19 cellular contexts compared by ENCODE assay signal in the genomic region with DNA sequence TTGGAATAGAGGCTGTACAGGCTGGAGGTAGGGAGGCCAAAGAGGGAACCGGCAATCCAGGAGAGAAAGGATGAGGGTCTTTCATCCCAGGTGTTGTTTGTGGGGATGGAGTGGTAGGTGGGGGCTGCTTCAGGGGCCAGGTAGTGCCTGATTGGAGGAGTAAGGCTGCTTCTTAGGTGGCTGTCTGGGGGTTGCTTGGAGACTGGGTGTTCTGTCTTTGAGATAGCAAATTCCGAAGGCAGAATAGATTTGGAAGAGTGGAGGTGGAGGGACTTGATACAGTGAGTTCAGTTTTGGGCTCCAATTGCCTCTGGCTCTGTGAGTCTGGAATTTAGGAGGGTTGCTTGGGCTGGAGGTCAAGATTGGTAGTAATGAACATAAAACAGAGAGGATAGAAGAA. TPM values are rescaled to one million over a fixed set of nuclear protein-coding genes. Genes with fewer than 3 reads are reported as not detected.
DNase-seq lines count a peak whose midpoint lies in the region; ATAC-seq and TF ChIP-seq lines count a peak whose summit lies in the region.
"Had no signal": no experiment of that assay in that cellular context is flagged by ENCODE, and none has a peak within 500 bp of the region (broad histone marks: within the 10 kb centered on the region; RNA-seq: fewer than 3 reads in every experiment).

No MANE protein-coding gene starts in this region.

- H3K9me3 ChIP-seq in Caco-2 (no peaks in the 10 kb centered on the region), SK-N-MC (ENCODE audit: low read depth, low read length) (0 out of 2 replicates have a peak, but pooled peaks cover 3% of the 10 kb centered on the region)

- no peaks in the 10 kb centered on the region for H3K36me3 ChIP-seq in Caco-2 (ENCODE audit: control insufficient read depth, insufficient read depth, low read length)
- peaks cover 95% of the 10 kb centered on the region for H3K36me3 ChIP-seq in SK-N-MC (ENCODE audit: insufficient read depth, low read length)

- no peaks in the 10 kb centered on the region for H3K9me3 Mint-ChIP-seq in Caco-2 (ENCODE audit: unreplicated experiment)
- no peaks in the 10 kb centered on the region for H3K9me3 Mint-ChIP-seq in endothelial cell (ENCODE audit: unreplicated experiment)
- no peaks in the 10 kb centered on the region for H3K9me3 Mint-ChIP-seq in progenitor cell of endocrine pancreas (ENCODE audit: low read depth)
- H3K9me3 Mint-ChIP-seq in activated CD8-positive, alpha-beta T cell treated with anti-CD3 and anti-CD28 coated beads for 36 hours, result peaks cover 4% of the 10 kb centered on the region
- H3K9me3 Mint-ChIP-seq in activated naive CD4-positive, alpha-beta T cell treated with anti-CD3 and anti-CD28 coated beads, Interleukin-2, amount 50 U/mL, for 72 hours, result no peaks in the 10 kb centered on the region
- H3K9me3 Mint-ChIP-seq: activated naive CD8-positive, alpha-beta T cell treated with anti-CD3 and anti-CD28 coated beads for 36 hours; activated T-helper 17 cell treated with anti-CD3 and anti-CD28 coated beads, Interleukin-2, amount 50 U/mL, for 72 hours had no signal

- H3K4me1 ChIP-seq in Caco-2, result no peaks in the 10 kb centered on the region

- H3K4me1 Mint-ChIP-seq in Caco-2 (ENCODE audit: low read depth, unreplicated experiment) (peaks cover 7% of the 10 kb centered on the region), endothelial cell (ENCODE audit: unreplicated experiment) (peaks cover 42% of the 10 kb centered on the region), progenitor cell of endocrine pancreas (ENCODE audit: low read depth) (peaks cover 40% of the 10 kb centered on the region)
- no peaks in the 10 kb centered on the region for H3K4me1 Mint-ChIP-seq in activated CD8-positive, alpha-beta T cell treated with anti-CD3 and anti-CD28 coated beads for 36 hours (ENCODE audit: low read depth)
- H3K4me1 Mint-ChIP-seq: activated naive CD8-positive, alpha-beta T cell treated with anti-CD3 and anti-CD28 coated beads for 36 hours; activated T-helper 17 cell treated with anti-CD3 and anti-CD28 coated beads, Interleukin-2, amount 50 U/mL, for 72 hours; T-cell had no signal

- ATAC-seq in activated CD8-positive, alpha-beta T cell treated with anti-CD3 and anti-CD28 coated beads for 36 hours, result no peak
- ATAC-seq in activated naive CD4-positive, alpha-beta T cell treated with anti-CD3 and anti-CD28 coated beads, Interleukin-2, amount 50 U/mL, for 72 hours, result no peak
- ATAC-seq: activated T-helper 17 cell treated with anti-CD3 and anti-CD28 coated beads, Interleukin-2, amount 50 U/mL, for 72 hours; T-cell had no signal

- no peak overlapping the region for H3K9ac ChIP-seq in SK-N-MC (ENCODE audit: insufficient read length)

- H3K27me3 Mint-ChIP-seq in Caco-2 (ENCODE audit: insufficient read depth, unreplicated experiment) (no peaks in the 10 kb centered on the region), endothelial cell (ENCODE audit: unreplicated experiment) (peaks cover 10% of the 10 kb centered on the region), progenitor cell of endocrine pancreas (no peaks in the 10 kb centered on the region)
- peaks cover 40% of the 10 kb centered on the region for H3K27me3 Mint-ChIP-seq in activated CD8-positive, alpha-beta T cell treated with anti-CD3 and anti-CD28 coated beads for 36 hours

- TF ChIP-seq CTCF in Caco-2 (IDR thresholded peaks at IDR 0.05; ENCODE audit: insufficient read depth in 1 of 2, low read depth in 1 of 2, low read length in 1 of 2, severe bottlenecking in 1 of 2, unreplicated experiment in 1 of 2) (no peak), endothelial cell (IDR thresholded peaks at IDR 0.05; ENCODE audit: unreplicated experiment) (no peak), progenitor cell of endocrine pancreas (IDR thresholded peaks at IDR 0.05; ENCODE audit: unreplicated experiment) (no peak)
- no peak for TF ChIP-seq CTCF in activated CD8-positive, alpha-beta T cell treated with anti-CD3 and anti-CD28 coated beads for 36 hours (IDR thresholded peaks at IDR 0.05)

- H3K27me3 ChIP-seq in Caco-2 (replicated peaks; ENCODE audit: control insufficient read depth, insufficient read depth, low read length), result no peaks in the 10 kb centered on the region

- H3K27ac Mint-ChIP-seq in Caco-2 (ENCODE audit: unreplicated experiment), result peak overlapping the region; percentile 65
- H3K27ac Mint-ChIP-seq in endothelial cell (ENCODE audit: unreplicated experiment), result peak overlapping the region; percentile 67
- peak overlapping the region; percentile 50 for H3K27ac Mint-ChIP-seq in progenitor cell of endocrine pancreas
- H3K27ac Mint-ChIP-seq in activated CD8-positive, alpha-beta T cell treated with anti-CD3 and anti-CD28 coated beads for 36 hours, result no peak overlapping the region
- no peak overlapping the region for H3K27ac Mint-ChIP-seq in activated naive CD4-positive, alpha-beta T cell treated with anti-CD3 and anti-CD28 coated beads, Interleukin-2, amount 50 U/mL, for 72 hours
- H3K27ac Mint-ChIP-seq: activated naive CD8-positive, alpha-beta T cell treated with anti-CD3 and anti-CD28 coated beads for 36 hours; activated T-helper 17 cell treated with anti-CD3 and anti-CD28 coated beads, Interleukin-2, amount 50 U/mL, for 72 hours had no signal

- CTCF ChIA-PET in Caco-2 (lab: Charles Lee), result interaction anchor here (0.8 kb wide), 1 partner anchor 318 kb away, joined by 7 read pairs; no protein-coding TSS in a partner anchor
- CTCF ChIA-PET in activated CD8-positive, alpha-beta T cell treated with anti-CD3 and anti-CD28 coated beads for 36 hours (lab: Charles Lee), result no interaction called here

- H3K4me3 ChIP-seq in Caco-2 (ENCODE audit: low read depth, low read length), result no peak overlapping the region
- no peak overlapping the region for H3K4me3 ChIP-seq in SK-N-MC

- H3K27ac ChIP-seq in SK-N-MC, result peak overlapping the region; percentile 72
- H3K27ac ChIP-seq: C4-2B had no signal

- POLR2A ChIA-PET in Caco-2 (lab: Charles Lee), result no interaction called here
- POLR2A ChIA-PET in activated CD8-positive, alpha-beta T cell treated with anti-CD3 and anti-CD28 coated beads for 36 hours (lab: Charles Lee), result no interaction called here

- H3K4me3 Mint-ChIP-seq in Caco-2 (ENCODE audit: unreplicated experiment), result no peak overlapping the region
- H3K4me3 Mint-ChIP-seq in endothelial cell (ENCODE audit: unreplicated experiment), result peak overlapping the region; percentile 22
- H3K4me3 Mint-ChIP-seq in progenitor cell of endocrine pancreas (ENCODE audit: low read depth), result no peak overlapping the region
- H3K4me3 Mint-ChIP-seq in activated CD8-positive, alpha-beta T cell treated with anti-CD3 and anti-CD28 coated beads for 36 hours, result no peak overlapping the region
- H3K4me3 Mint-ChIP-seq: activated naive CD8-positive, alpha-beta T cell treated with anti-CD3 and anti-CD28 coated beads for 36 hours; activated T-helper 17 cell treated with anti-CD3 and anti-CD28 coated beads, Interleukin-2, amount 50 U/mL, for 72 hours; T-cell had no signal

- BruUV-seq in Caco-2 (replicated peaks; lab: Mats Ljungman, UMichigan), result no TSS peak

- no peak for DNase-seq in Caco-2
- DNase-seq in SK-N-MC (ENCODE audit: low read depth, low spot score), result no peak
- no peak for DNase-seq in endothelial cell (ENCODE audit: low spot score)
- DNase-seq in progenitor cell of endocrine pancreas (ENCODE audit: low spot score, unreplicated experiment), result no peak
- no peak for DNase-seq in glomerular visceral epithelial cell (ENCODE audit: extremely low spot score)
- DNase-seq in activated CD8-positive, alpha-beta T cell treated with anti-CD3 and anti-CD28 coated beads for 36 hours, result no peak
- no peak for DNase-seq in activated naive CD4-positive, alpha-beta T cell treated with anti-CD3 and anti-CD28 coated beads, Interleukin-2, amount 50 U/mL, for 72 hours (ENCODE audit: low spot score in 2 of 2)
- no peak for DNase-seq in stimulated activated CD8-positive, alpha-beta memory T cell treated with anti-CD3 and anti-CD28 coated beads, Interleukin-4, amount 100 ng/mL, for 48 hours
- DNase-seq: activated CD4-positive, alpha-beta T cell treated with anti-CD3 and anti-CD28 coated beads for 4 hours; activated naive CD8-positive, alpha-beta T cell treated with anti-CD3 and anti-CD28 coated beads for 36 hours; erythroblast; foreskin melanocyte; NCI-H1436 treated with DMSO at 0.1 percent for 48 hours; NCI-H748 treated with DMSO at 0.1 percent for 48 hours; Right ventricle myocardium superior; small intestine; T-cell had no signal

- H3K36me3 Mint-ChIP-seq in Caco-2 (ENCODE audit: insufficient read depth, unreplicated experiment) (peaks cover 37% of the 10 kb centered on the region), endothelial cell (ENCODE audit: low read depth, unreplicated experiment) (peaks cover 63% of the 10 kb centered on the region), progenitor cell of endocrine pancreas (ENCODE audit: insufficient read depth) (peaks cover 57% of the 10 kb centered on the region)
- H3K36me3 Mint-ChIP-seq in activated CD8-positive, alpha-beta T cell treated with anti-CD3 and anti-CD28 coated beads for 36 hours (ENCODE audit: low read depth), result no peaks in the 10 kb centered on the region
- H3K36me3 Mint-ChIP-seq in activated naive CD4-positive, alpha-beta T cell treated with anti-CD3 and anti-CD28 coated beads, Interleukin-2, amount 50 U/mL, for 72 hours, result peaks cover 10 to 14% of the 10 kb centered on the region in 2 donors

- intact Hi-C loops in Caco-2 (cut with micrococcal nuclease; ENCODE audit: unreplicated experiment), result no loop called here
- intact Hi-C loops in activated CD8-positive, alpha-beta T cell treated with anti-CD3 and anti-CD28 coated beads for 36 hours (cut with micrococcal nuclease), result no loop called here

RNA-seq across cellular contexts. Expression of gene ZNF532, which starts 5.9 kb away (rescaled TPM):
- 27.7 and 32.7 TPM in 2 replicates for total RNA-seq in Caco-2 (2022)
- total RNA-seq in endothelial cell (ENCODE audit: unreplicated experiment), result 178 TPM
- total RNA-seq in progenitor cell of endocrine pancreas, result 184 and 190 TPM in 2 replicates
- total RNA-seq in activated CD8-positive, alpha-beta T cell treated with anti-CD3 and anti-CD28 coated beads for 36 hours, result 1 to 10 TPM; 1.3 to 1.8 TPM
- total RNA-seq in activated naive CD4-positive, alpha-beta T cell treated with anti-CD3 and anti-CD28 coated beads, Interleukin-2, amount 50 U/mL, for 72 hours, result 1 to 10 TPM; 2.1 to 7.0 TPM

Comparison
In these comparisons a context has a peak if more than half of its experiments do, and no peak if none do; other contexts are left out.
1. H3K27ac Mint-ChIP-seq: peak in Caco-2 (single experiment), endothelial cell (single experiment) and progenitor cell of endocrine pancreas (single experiment); none in activated CD8-positive, alpha-beta T cell treated with anti-CD3 and anti-CD28 coated beads for 36 hours (single experiment) and activated naive CD4-positive, alpha-beta T cell treated with anti-CD3 and anti-CD28 coated beads, Interleukin-2, amount 50 U/mL, for 72 hours (0 of 2).